19 cellular contexts compared by ENCODE assay signal in genomic region chr9:126925876-126926275, GRCh38. TPM values are rescaled to one million over a fixed set of nuclear protein-coding genes. Genes with fewer than 3 reads are reported as not detected.
A peak's percentile ranks its signal among the peaks of the same experiment; 100 is the strongest.
DNase-seq lines count a peak whose midpoint lies in the region; ATAC-seq and TF ChIP-seq lines count a peak whose summit lies in the region.
"Had no signal": no experiment of that assay in that cellular context is flagged by ENCODE, and none has a peak within 500 bp of the region (broad histone marks: within the 10 kb centered on the region; RNA-seq: fewer than 3 reads in every experiment).

No MANE protein-coding gene starts in this region.

- H3F3A ChIP-seq in PC-3 (ENCODE audit: low read length, unreplicated experiment): no peaks in the 10 kb centered on the region

- H3K4me2 ChIP-seq in KMS-11: peak overlapping the region; percentile 57; the same call in 1 of the 2 replicates
- no peak overlapping the region for H3K4me2 ChIP-seq in PC-3 (ENCODE audit: low read length)
- H3K4me2 ChIP-seq: BLaER1, SK-N-SH had no signal

- H3K36me3 ChIP-seq in KMS-11 (ENCODE audit: insufficient read depth): no peaks in the 10 kb centered on the region
- no peaks in the 10 kb centered on the region for H3K36me3 ChIP-seq in PC-3 (ENCODE audit: low read depth, low read length)
- no peaks in the 10 kb centered on the region for H3K36me3 ChIP-seq in ovary
- H3K36me3 ChIP-seq: BLaER1, MG63 had no signal

- H3K9ac ChIP-seq in KMS-11: no peak overlapping the region
- no peak overlapping the region for H3K9ac ChIP-seq in PC-3 (ENCODE audit: low read length)
- H3K9ac ChIP-seq: BLaER1, SK-N-SH had no signal

- BruUV-seq in PC-3 (replicated peaks; lab: Mats Ljungman, UMichigan): no TSS peak

- DNase-seq in NCI-H2171 treated with DMSO at 0.1 percent for 48 hours (lab: John Stamatoyannopoulos, UW) (peak; percentile 58), NCI-H2171 (lab: John Stamatoyannopoulos, UW) (no peak), PC-3 (peak; percentile 45), ovary (no peak), iPS-NIHi7 (ENCODE audit: extremely low spot score) (no peak)
- DNase-seq: CD4-positive, CD25-positive, alpha-beta regulatory T cell; DMS153; EL; GDM1; HCEC 1CT; MG63; NCI-H1694 treated with DMSO at 0.1 percent for 48 hours; NCI-H446 treated with DMSO at 0.1 percent for 48 hours; SK-N-SH; SW 1271 had no signal

- POLR2A ChIA-PET in PC-3 (lab: Charles Lee; ENCODE audit: unreplicated experiment): no interaction called here

- CTCF ChIA-PET in PC-3 (lab: Charles Lee): no interaction called here

- TF ChIP-seq CTCF in KMS-11 (conservative IDR thresholded peaks at IDR 0.05; ENCODE audit: low read depth, low read length) (no peak), PC-3 (conservative IDR thresholded peaks at IDR 0.05; ENCODE audit: low read depth, low read length) (no peak), ovary (IDR thresholded peaks at IDR 0.05) (no peak)

- H2AFZ ChIP-seq in KMS-11 (ENCODE audit: low read depth) (no peak overlapping the region), PC-3 (ENCODE audit: low read length) (no peak overlapping the region)

- H4K20me1 ChIP-seq in KMS-11 (ENCODE audit: insufficient read depth): no peaks in the 10 kb centered on the region
- no peaks in the 10 kb centered on the region for H4K20me1 ChIP-seq in PC-3 (ENCODE audit: low read length)

- no peaks in the 10 kb centered on the region for H3K27me3 ChIP-seq in KMS-11 (ENCODE audit: insufficient read depth, low read depth)
- no peaks in the 10 kb centered on the region for H3K27me3 ChIP-seq in PC-3 (ENCODE audit: low read length)
- no peaks in the 10 kb centered on the region for H3K27me3 ChIP-seq in ovary
- H3K27me3 ChIP-seq: BLaER1, MG63 had no signal

- peak; percentile 81 for ATAC-seq in PC-3
- no peak for ATAC-seq in GM21737 (IDR thresholded peaks at IDR 0.05; ENCODE audit: unreplicated experiment)
- ATAC-seq: HepG2 had no signal

- H3K4me1 ChIP-seq in KMS-11 (ENCODE audit: low read depth, poor library complexity, severe bottlenecking) (peaks cover 19% of the 10 kb centered on the region), PC-3 (ENCODE audit: insufficient read depth, low read length) (peaks cover 8% of the 10 kb centered on the region; the same call in 1 of the 2 replicates), ovary (ENCODE audit: insufficient read depth) (no peaks in the 10 kb centered on the region)

- H3K9me3 ChIP-seq in PC-3 (ENCODE audit: low read length) (no peaks in the 10 kb centered on the region), ovary (no peaks in the 10 kb centered on the region)
- H3K9me3 ChIP-seq: BLaER1, MG63, SK-N-SH had no signal

- no peak overlapping the region for H3K4me3 ChIP-seq in KMS-11 (IDR thresholded peaks at IDR 0.05; ENCODE audit: insufficient read depth, low read depth, low read length)
- H3K4me3 ChIP-seq in PC-3 (ENCODE audit: low read length): no peak overlapping the region
- no peak overlapping the region for H3K4me3 ChIP-seq in ovary
- H3K4me3 ChIP-seq: BLaER1, MG63 had no signal

- peak overlapping the region; percentile 29; the same call in 1 of the 2 replicates for H3K27ac ChIP-seq in KMS-11
- no peak overlapping the region for H3K27ac ChIP-seq in PC-3 (ENCODE audit: low read length)
- H3K27ac ChIP-seq in ovary: no peak overlapping the region
- H3K27ac ChIP-seq: BLaER1 had no signal

- no peak for TF ChIP-seq POLR2A in ovary (IDR thresholded peaks at IDR 0.05)

- intact Hi-C loops in PC-3 (cut with micrococcal nuclease) (no loop called here), ovary (cut with DNase I) (no loop called here)

- H3K9me2 ChIP-seq in PC-3 (replicated peaks; ENCODE audit: low read length): no peaks in the 10 kb centered on the region
- H3K9me2 ChIP-seq: SK-N-SH had no signal

- H3K79me2 ChIP-seq in KMS-11 (ENCODE audit: insufficient read depth, low read depth): no peaks in the 10 kb centered on the region
- no peaks in the 10 kb centered on the region for H3K79me2 ChIP-seq in PC-3 (ENCODE audit: low read length)

- TF ChIP-seq EP300 in ovary (IDR thresholded peaks at IDR 0.05): no peak

RNA-seq across cellular contexts. Expression of gene RALGPS1, which starts 11.3 kb away (rescaled TPM):
- 7.9 and 10.2 TPM in 2 replicates for total RNA-seq in PC-3 (2014; rRNA removed)
- total RNA-seq in ovary: 10 to 100 TPM in 1 of 7 donors, 1 to 10 TPM in 6; 3.2 to 13.1 (median 7.1) TPM
- polyA plus RNA-seq in ovary: 1 to 10 TPM; 2.3 to 6.6 TPM

Comparison
In these comparisons a context has a peak if more than half of its experiments do, and no peak if none do; other contexts are left out.
1. DNase-seq: peak in NCI-H2171 treated with DMSO at 0.1 percent for 48 hours (single experiment) and PC-3 (single experiment); none in NCI-H2171 (single experiment), ovary (0 of 5) and iPS-NIHi7 (single experiment).